ENCODE assay signal across 2 cellular contexts in the genomic region with DNA sequence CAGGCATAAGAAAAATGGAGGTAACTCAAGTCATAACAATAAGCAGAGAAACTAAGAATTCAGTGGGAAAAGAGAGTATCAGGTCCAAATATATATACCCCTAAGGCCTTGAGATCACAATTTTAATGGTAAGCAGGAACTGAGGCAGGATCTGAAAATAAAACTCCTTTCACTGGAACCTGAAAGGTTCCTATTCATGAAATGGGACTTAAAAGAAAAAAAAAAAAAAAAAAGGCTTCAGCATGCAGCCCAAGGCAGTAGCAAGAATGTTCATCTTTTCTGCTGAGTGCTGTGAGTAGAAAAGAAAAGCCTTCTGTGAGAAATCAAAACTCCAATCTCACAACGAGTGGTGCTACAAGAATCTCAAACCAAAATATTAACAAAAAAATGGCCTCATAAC.
TF ChIP-seq lines count a peak whose summit lies in the region.

No MANE protein-coding gene starts in this region.

TF ChIP-seq in GM23338, 12 proteins besides CTCF, POLR2A, EP300 and RAD21 (continued from another document):
- TF ChIP-seq, protein P1, sequence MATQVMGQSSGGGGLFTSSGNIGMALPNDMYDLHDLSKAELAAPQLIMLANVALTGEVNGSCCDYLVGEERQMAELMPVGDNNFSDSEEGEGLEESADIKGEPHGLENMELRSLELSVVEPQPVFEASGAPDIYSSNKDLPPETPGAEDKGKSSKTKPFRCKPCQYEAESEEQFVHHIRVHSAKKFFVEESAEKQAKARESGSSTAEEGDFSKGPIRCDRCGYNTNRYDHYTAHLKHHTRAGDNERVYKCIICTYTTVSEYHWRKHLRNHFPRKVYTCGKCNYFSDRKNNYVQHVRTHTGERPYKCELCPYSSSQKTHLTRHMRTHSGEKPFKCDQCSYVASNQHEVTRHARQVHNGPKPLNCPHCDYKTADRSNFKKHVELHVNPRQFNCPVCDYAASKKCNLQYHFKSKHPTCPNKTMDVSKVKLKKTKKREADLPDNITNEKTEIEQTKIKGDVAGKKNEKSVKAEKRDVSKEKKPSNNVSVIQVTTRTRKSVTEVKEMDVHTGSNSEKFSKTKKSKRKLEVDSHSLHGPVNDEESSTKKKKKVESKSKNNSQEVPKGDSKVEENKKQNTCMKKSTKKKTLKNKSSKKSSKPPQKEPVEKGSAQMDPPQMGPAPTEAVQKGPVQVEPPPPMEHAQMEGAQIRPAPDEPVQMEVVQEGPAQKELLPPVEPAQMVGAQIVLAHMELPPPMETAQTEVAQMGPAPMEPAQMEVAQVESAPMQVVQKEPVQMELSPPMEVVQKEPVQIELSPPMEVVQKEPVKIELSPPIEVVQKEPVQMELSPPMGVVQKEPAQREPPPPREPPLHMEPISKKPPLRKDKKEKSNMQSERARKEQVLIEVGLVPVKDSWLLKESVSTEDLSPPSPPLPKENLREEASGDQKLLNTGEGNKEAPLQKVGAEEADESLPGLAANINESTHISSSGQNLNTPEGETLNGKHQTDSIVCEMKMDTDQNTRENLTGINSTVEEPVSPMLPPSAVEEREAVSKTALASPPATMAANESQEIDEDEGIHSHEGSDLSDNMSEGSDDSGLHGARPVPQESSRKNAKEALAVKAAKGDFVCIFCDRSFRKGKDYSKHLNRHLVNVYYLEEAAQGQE (IDR thresholded peaks at IDR 0.05; ENCODE audit: unreplicated experiment): no peak
- no peak for TF ChIP-seq EZH2 (IDR thresholded peaks at IDR 0.05; ENCODE audit: low read depth, unreplicated experiment)
- TF ChIP-seq, protein P2, sequence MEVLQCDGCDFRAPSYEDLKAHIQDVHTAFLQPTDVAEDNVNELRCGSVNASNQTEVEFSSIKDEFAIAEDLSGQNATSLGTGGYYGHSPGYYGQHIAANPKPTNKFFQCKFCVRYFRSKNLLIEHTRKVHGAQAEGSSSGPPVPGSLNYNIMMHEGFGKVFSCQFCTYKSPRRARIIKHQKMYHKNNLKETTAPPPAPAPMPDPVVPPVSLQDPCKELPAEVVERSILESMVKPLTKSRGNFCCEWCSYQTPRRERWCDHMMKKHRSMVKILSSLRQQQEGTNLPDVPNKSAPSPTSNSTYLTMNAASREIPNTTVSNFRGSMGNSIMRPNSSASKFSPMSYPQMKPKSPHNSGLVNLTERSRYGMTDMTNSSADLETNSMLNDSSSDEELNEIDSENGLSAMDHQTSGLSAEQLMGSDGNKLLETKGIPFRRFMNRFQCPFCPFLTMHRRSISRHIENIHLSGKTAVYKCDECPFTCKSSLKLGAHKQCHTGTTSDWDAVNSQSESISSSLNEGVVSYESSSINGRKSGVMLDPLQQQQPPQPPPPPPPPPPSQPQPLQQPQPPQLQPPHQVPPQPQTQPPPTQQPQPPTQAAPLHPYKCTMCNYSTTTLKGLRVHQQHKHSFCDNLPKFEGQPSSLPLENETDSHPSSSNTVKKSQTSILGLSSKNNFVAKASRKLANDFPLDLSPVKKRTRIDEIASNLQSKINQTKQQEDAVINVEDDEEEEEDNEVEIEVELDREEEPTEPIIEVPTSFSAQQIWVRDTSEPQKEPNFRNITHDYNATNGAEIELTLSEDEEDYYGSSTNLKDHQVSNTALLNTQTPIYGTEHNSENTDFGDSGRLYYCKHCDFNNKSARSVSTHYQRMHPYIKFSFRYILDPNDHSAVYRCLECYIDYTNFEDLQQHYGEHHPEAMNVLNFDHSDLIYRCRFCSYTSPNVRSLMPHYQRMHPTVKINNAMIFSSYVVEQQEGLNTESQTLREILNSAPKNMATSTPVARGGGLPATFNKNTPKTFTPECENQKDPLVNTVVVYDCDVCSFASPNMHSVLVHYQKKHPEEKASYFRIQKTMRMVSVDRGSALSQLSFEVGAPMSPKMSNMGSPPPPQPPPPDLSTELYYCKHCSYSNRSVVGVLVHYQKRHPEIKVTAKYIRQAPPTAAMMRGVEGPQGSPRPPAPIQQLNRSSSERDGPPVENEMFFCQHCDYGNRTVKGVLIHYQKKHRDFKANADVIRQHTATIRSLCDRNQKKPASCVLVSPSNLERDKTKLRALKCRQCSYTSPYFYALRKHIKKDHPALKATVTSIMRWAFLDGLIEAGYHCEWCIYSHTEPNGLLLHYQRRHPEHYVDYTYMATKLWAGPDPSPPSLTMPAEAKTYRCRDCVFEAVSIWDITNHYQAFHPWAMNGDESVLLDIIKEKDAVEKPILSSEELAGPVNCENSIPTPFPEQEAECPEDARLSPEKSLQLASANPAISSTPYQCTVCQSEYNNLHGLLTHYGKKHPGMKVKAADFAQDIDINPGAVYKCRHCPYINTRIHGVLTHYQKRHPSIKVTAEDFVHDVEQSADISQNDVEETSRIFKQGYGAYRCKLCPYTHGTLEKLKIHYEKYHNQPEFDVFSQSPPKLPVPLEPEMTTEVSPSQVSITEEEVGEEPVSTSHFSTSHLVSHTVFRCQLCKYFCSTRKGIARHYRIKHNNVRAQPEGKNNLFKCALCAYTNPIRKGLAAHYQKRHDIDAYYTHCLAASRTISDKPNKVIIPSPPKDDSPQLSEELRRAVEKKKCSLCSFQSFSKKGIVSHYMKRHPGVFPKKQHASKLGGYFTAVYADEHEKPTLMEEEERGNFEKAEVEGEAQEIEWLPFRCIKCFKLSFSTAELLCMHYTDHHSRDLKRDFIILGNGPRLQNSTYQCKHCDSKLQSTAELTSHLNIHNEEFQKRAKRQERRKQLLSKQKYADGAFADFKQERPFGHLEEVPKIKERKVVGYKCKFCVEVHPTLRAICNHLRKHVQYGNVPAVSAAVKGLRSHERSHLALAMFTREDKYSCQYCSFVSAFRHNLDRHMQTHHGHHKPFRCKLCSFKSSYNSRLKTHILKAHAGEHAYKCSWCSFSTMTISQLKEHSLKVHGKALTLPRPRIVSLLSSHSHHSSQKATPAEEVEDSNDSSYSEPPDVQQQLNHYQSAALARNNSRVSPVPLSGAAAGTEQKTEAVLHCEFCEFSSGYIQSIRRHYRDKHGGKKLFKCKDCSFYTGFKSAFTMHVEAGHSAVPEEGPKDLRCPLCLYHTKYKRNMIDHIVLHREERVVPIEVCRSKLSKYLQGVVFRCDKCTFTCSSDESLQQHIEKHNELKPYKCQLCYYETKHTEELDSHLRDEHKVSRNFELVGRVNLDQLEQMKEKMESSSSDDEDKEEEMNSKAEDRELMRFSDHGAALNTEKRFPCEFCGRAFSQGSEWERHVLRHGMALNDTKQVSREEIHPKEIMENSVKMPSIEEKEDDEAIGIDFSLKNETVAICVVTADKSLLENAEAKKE (CRISPR knock-in tag; IDR thresholded peaks at IDR 0.05): no peak
- TF ChIP-seq POLR2AphosphoS5 (IDR thresholded peaks at IDR 0.05; ENCODE audit: low read depth): no peak
- TF ChIP-seq, protein P3, sequence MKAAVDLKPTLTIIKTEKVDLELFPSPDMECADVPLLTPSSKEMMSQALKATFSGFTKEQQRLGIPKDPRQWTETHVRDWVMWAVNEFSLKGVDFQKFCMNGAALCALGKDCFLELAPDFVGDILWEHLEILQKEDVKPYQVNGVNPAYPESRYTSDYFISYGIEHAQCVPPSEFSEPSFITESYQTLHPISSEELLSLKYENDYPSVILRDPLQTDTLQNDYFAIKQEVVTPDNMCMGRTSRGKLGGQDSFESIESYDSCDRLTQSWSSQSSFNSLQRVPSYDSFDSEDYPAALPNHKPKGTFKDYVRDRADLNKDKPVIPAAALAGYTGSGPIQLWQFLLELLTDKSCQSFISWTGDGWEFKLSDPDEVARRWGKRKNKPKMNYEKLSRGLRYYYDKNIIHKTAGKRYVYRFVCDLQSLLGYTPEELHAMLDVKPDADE (IDR thresholded peaks at IDR 0.05): no peak
- TF ChIP-seq STAT1 (IDR thresholded peaks at IDR 0.05; ENCODE audit: unreplicated experiment): no peak
- TF ChIP-seq ZNF114 (CRISPR knock-in tag; IDR thresholded peaks at IDR 0.05): no peak

TF ChIP-seq in WTC11, 78 proteins besides CTCF, POLR2A, EP300 and RAD21 (continued from another document):
- TF ChIP-seq, protein P4, sequence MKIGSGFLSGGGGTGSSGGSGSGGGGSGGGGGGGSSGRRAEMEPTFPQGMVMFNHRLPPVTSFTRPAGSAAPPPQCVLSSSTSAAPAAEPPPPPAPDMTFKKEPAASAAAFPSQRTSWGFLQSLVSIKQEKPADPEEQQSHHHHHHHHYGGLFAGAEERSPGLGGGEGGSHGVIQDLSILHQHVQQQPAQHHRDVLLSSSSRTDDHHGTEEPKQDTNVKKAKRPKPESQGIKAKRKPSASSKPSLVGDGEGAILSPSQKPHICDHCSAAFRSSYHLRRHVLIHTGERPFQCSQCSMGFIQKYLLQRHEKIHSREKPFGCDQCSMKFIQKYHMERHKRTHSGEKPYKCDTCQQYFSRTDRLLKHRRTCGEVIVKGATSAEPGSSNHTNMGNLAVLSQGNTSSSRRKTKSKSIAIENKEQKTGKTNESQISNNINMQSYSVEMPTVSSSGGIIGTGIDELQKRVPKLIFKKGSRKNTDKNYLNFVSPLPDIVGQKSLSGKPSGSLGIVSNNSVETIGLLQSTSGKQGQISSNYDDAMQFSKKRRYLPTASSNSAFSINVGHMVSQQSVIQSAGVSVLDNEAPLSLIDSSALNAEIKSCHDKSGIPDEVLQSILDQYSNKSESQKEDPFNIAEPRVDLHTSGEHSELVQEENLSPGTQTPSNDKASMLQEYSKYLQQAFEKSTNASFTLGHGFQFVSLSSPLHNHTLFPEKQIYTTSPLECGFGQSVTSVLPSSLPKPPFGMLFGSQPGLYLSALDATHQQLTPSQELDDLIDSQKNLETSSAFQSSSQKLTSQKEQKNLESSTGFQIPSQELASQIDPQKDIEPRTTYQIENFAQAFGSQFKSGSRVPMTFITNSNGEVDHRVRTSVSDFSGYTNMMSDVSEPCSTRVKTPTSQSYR (CRISPR knock-in tag; IDR thresholded peaks at IDR 0.05): no peak
- TF ChIP-seq ZNF121 (CRISPR knock-in tag; IDR thresholded peaks at IDR 0.05) (no peak), SMAD4 (CRISPR knock-in tag; IDR thresholded peaks at IDR 0.05) (no peak), IRF2 (CRISPR knock-in tag; IDR thresholded peaks at IDR 0.05; ENCODE audit: borderline replicate concordance, low read depth) (no peak), PRRX2 (CRISPR knock-in tag; IDR thresholded peaks at IDR 0.05) (no peak), ATF1 (CRISPR knock-in tag; IDR thresholded peaks at IDR 0.05) (no peak)
- TF ChIP-seq, protein P5, sequence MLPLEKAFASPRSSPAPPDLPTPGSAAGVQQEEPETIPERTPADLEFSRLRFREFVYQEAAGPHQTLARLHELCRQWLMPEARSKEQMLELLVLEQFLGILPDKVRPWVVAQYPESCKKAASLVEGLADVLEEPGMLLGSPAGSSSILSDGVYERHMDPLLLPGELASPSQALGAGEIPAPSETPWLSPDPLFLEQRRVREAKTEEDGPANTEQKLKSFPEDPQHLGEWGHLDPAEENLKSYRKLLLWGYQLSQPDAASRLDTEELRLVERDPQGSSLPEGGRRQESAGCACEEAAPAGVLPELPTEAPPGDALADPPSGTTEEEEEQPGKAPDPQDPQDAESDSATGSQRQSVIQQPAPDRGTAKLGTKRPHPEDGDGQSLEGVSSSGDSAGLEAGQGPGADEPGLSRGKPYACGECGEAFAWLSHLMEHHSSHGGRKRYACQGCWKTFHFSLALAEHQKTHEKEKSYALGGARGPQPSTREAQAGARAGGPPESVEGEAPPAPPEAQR (CRISPR knock-in tag; IDR thresholded peaks at IDR 0.05): no peak
- TF ChIP-seq, protein P6, sequence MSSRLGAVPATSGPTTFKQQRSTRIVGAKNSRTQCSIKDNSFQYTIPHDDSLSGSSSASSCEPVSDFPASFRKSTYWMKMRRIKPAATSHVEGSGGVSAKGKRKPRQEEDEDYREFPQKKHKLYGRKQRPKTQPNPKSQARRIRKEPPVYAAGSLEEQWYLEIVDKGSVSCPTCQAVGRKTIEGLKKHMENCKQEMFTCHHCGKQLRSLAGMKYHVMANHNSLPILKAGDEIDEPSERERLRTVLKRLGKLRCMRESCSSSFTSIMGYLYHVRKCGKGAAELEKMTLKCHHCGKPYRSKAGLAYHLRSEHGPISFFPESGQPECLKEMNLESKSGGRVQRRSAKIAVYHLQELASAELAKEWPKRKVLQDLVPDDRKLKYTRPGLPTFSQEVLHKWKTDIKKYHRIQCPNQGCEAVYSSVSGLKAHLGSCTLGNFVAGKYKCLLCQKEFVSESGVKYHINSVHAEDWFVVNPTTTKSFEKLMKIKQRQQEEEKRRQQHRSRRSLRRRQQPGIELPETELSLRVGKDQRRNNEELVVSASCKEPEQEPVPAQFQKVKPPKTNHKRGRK (CRISPR knock-in tag; IDR thresholded peaks at IDR 0.05; ENCODE audit: borderline replicate concordance): no peak
- TF ChIP-seq, protein P7, sequence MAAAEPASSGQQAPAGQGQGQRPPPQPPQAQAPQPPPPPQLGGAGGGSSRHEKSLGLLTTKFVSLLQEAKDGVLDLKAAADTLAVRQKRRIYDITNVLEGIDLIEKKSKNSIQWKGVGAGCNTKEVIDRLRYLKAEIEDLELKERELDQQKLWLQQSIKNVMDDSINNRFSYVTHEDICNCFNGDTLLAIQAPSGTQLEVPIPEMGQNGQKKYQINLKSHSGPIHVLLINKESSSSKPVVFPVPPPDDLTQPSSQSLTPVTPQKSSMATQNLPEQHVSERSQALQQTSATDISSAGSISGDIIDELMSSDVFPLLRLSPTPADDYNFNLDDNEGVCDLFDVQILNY (CRISPR knock-in tag; IDR thresholded peaks at IDR 0.05): no peak
TF ChIP-seq in WTC11: peak in this region for 0.
